ENCODE assay signal across 7 cellular contexts in genomic region chr15:89999676-90000174, GRCh38. TPM values are rescaled to one million over a fixed set of nuclear protein-coding genes. Genes with fewer than 3 reads are reported as not detected.
DNase-seq lines count a peak whose midpoint lies in the region; ATAC-seq and TF ChIP-seq lines count a peak whose summit lies in the region.

No MANE protein-coding gene starts in this region.

- no peak for TF ChIP-seq POLR2A in breast epithelium (IDR thresholded peaks at IDR 0.05)
- no peak for TF ChIP-seq POLR2A in suprapubic skin (IDR thresholded peaks at IDR 0.05)

- H3K4me3 ChIP-seq in breast epithelium = peak overlapping the region; percentile 88 to 94 (median 88)
- H3K4me3 ChIP-seq in suprapubic skin = peak overlapping the region; percentile 91

- WGBS in suprapubic skin = 21% methylated on average over 13 of the region's 13 CpGs

- peak; percentile 30 for DNase-seq in HuH-7 (ENCODE audit: low spot score)
- no peak for DNase-seq in breast epithelium (ENCODE audit: low spot score in 2 of 2)
- peak; percentile 74 for DNase-seq in islet precursor cell
- DNase-seq in suprapubic skin (ENCODE audit: low spot score in 2 of 2) = peak in 1 of 2 donors; percentile 67
- no peak for DNase-seq in posterior cingulate gyrus

- H3K4me1 ChIP-seq in breast epithelium (peaks cover 4 to 13% of the 10 kb centered on the region in 2 donors), suprapubic skin (peaks cover 48% of the 10 kb centered on the region)

- TF ChIP-seq CTCF in breast epithelium (IDR thresholded peaks at IDR 0.05) (no peak), suprapubic skin (IDR thresholded peaks at IDR 0.05) (no peak)

- intact Hi-C loops in breast epithelium (cut with DNase I; ENCODE audit: low total_unique reads) = no loop called here
- intact Hi-C loops in posterior cingulate gyrus (cut with DNase I) = loop anchor here (10.0 kb wide), 1 partner anchor 105 kb away; the partner anchor contains the start of gene AP3S2

- no peak for TF ChIP-seq EP300 in suprapubic skin (IDR thresholded peaks at IDR 0.05)

- H3K9me3 ChIP-seq in breast epithelium (no peaks in the 10 kb centered on the region), suprapubic skin (no peaks in the 10 kb centered on the region)

- no peaks in the 10 kb centered on the region for H3K36me3 ChIP-seq in breast epithelium
- no peaks in the 10 kb centered on the region for H3K36me3 ChIP-seq in suprapubic skin

- H3K27ac ChIP-seq in breast epithelium = peak overlapping the region; percentile 87 to 91
- peak overlapping the region; percentile 87 for H3K27ac ChIP-seq in suprapubic skin

- H3K27me3 ChIP-seq in breast epithelium (no peaks in the 10 kb centered on the region), suprapubic skin (no peaks in the 10 kb centered on the region)

- ATAC-seq in SK-N-SH treated with all-trans-retinoic acid at 6 μM for 48 hours = no peak
- ATAC-seq in HG02852 (IDR thresholded peaks at IDR 0.05; ENCODE audit: unreplicated experiment) = no peak

TF ChIP-seq in SK-N-SH treated with all-trans-retinoic acid at 6 μM for 48 hours, 23 proteins besides CTCF, POLR2A, EP300 and RAD21:
- TF ChIP-seq PPARA (CRISPR knock-in tag; IDR thresholded peaks at IDR 0.05; ENCODE audit: borderline replicate concordance) = no peak
- TF ChIP-seq ZFP30 (CRISPR knock-in tag; IDR thresholded peaks at IDR 0.05) = no peak
- no peak for TF ChIP-seq TOX (CRISPR knock-in tag; IDR thresholded peaks at IDR 0.05; ENCODE audit: borderline replicate concordance)
- TF ChIP-seq CSRNP3 (CRISPR knock-in tag; IDR thresholded peaks at IDR 0.05) = no peak

RNA-seq across cellular contexts. Expression of gene ZNF710, which starts 1.4 kb away (rescaled TPM):
- 10 to 100 TPM in 2 of 3 donors, 1 to 10 TPM in 1; 4.0 to 14.4 (median 10.4) TPM for total RNA-seq in breast epithelium
- total RNA-seq in suprapubic skin = 10 to 100 TPM; 19.2 to 32.1 (median 25.0) TPM

Comparison
In these comparisons a context has a peak if more than half of its experiments do, and no peak if none do; other contexts are left out.
1. DNase-seq: peak in HuH-7 (single experiment) and islet precursor cell (single experiment); none in breast epithelium (0 of 2) and posterior cingulate gyrus (0 of 10).